1 cellular context compared by ENCODE assay signal in genomic region chr7:69597278-69598076, GRCh38.
TF ChIP-seq lines count a peak whose summit lies in the region.

No MANE protein-coding gene starts in this region.

TF ChIP-seq in K562, 482 proteins besides CTCF, POLR2A, EP300 and RAD21 (continued from another document):
- TF ChIP-seq ZNF318 (IDR thresholded peaks at IDR 0.05; ENCODE audit: borderline replicate concordance in 1 of 2, low read depth in 1 of 2) (no peak), ZNF3 (CRISPR knock-in tag; IDR thresholded peaks at IDR 0.05) (no peak), MED1 (CRISPR knock-in tag; IDR thresholded peaks at IDR 0.05; ENCODE audit: borderline replicate concordance) (no peak), ZBTB7A (IDR thresholded peaks at IDR 0.05; ENCODE audit: borderline replicate concordance, control insufficient read depth, low read depth, low read length) (0 out of 2 replicates have a peak, but pooled peaks have one; percentile 14), ETV1 (tag; conservative IDR thresholded peaks at IDR 0.05; ENCODE audit: low read depth) (no peak), THAP7 (CRISPR knock-in tag; IDR thresholded peaks at IDR 0.05) (no peak)
